Comparison of ENCODE assay signal across 1 cellular context in the genomic region with DNA sequence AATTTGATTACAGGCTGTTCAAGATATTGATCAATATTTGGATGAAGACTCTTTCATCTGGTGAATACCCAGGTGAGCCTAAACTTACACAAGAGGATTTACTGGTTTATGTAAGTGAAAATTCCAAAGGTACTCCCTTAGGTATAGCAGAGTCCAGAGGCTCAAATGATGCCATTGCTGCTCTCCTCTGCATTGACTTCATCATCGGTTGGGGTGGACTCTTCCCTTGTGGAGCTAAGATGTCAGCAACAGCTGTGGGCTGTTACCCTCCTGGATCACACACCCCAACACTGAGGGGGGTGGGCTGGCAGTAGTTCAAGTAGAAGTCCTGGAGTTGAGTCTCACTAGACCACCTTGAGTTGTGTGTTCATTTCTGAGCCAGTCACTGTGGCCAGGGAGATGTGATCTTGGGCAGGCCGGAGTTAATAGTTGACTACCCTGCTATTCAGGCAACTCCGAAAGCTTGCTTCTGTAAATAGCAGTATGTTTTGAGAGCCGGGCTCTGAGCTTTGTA.
TF ChIP-seq lines count a peak whose summit lies in the region.

No MANE protein-coding gene starts in this region.

TF ChIP-seq in HepG2, 621 proteins besides CTCF, POLR2A, EP300 and RAD21 (continued from another document):
- TF ChIP-seq FOXP4 (CRISPR knock-in tag; IDR thresholded peaks at IDR 0.05) (peak; percentile 67; the same call in 1 of the 2 replicates), NCOA2 (CRISPR knock-in tag; IDR thresholded peaks at IDR 0.05) (no peak), ZNF331 (CRISPR knock-in tag; IDR thresholded peaks at IDR 0.05) (peak; percentile 58; the same call in 1 of the 2 replicates), AGO1 (IDR thresholded peaks at IDR 0.05; ENCODE audit: low read depth, low read length, poor library complexity, severe bottlenecking) (no peak), ZNF484 (CRISPR knock-in tag; IDR thresholded peaks at IDR 0.05; ENCODE audit: borderline replicate concordance, low read depth) (no peak), TEAD3 (CRISPR knock-in tag; optimal IDR thresholded peaks at IDR 0.05; ENCODE audit: borderline replicate concordance) (peak; percentile 58), PITX1 (CRISPR knock-in tag; IDR thresholded peaks at IDR 0.05) (peak; percentile 72; the same call in 1 of the 2 replicates), HNRNPLL (IDR thresholded peaks at IDR 0.05; ENCODE audit: low read depth, low read length, poor library complexity, severe bottlenecking) (no peak), CEBPG (CRISPR knock-in tag; IDR thresholded peaks at IDR 0.05) (peak; percentile 22), CC2D1A (CRISPR knock-in tag; IDR thresholded peaks at IDR 0.05) (no peak), RCOR2 (CRISPR knock-in tag; IDR thresholded peaks at IDR 0.05) (peak; percentile 52; the same call in 1 of the 2 replicates), HDAC2 (CRISPR knock-in tag; IDR thresholded peaks at IDR 0.05) (peak; percentile 47; the same call in 1 of the 2 replicates), ZNF703 (CRISPR knock-in tag; IDR thresholded peaks at IDR 0.05; ENCODE audit: borderline replicate concordance) (no peak), ZNF652 (CRISPR knock-in tag; IDR thresholded peaks at IDR 0.05; ENCODE audit: borderline replicate concordance, low read depth) (peak; percentile 67), HNF1A (IDR thresholded peaks at IDR 0.05; ENCODE audit: low read depth) (peak; percentile 54), HNF1A (CRISPR knock-in tag; IDR thresholded peaks at IDR 0.05; ENCODE audit: borderline replicate concordance) (peak; percentile 82; the same call in 1 of the 2 replicates), THRA (CRISPR knock-in tag; IDR thresholded peaks at IDR 0.05; ENCODE audit: borderline replicate concordance) (no peak), RFXAP (CRISPR knock-in tag; IDR thresholded peaks at IDR 0.05; ENCODE audit: borderline replicate concordance) (no peak), PCBP2 (optimal IDR thresholded peaks at IDR 0.05; ENCODE audit: low read depth, low read length, poor library complexity, severe bottlenecking) (no peak), POGZ (CRISPR knock-in tag; IDR thresholded peaks at IDR 0.05) (peak; percentile 58; the same call in 1 of the 2 replicates), GATAD2A (CRISPR knock-in tag; IDR thresholded peaks at IDR 0.05) (peak; percentile 40; the same call in 1 of the 2 replicates), CBX1 (IDR thresholded peaks at IDR 0.05; ENCODE audit: low read depth) (no peak), ZEB1 (IDR thresholded peaks at IDR 0.05; ENCODE audit: insufficient replicate concordance, low read depth) (peak; percentile 91), ZMYM4 (CRISPR knock-in tag; IDR thresholded peaks at IDR 0.05) (peak; percentile 72), TBX2 (CRISPR knock-in tag; IDR thresholded peaks at IDR 0.05; ENCODE audit: borderline replicate concordance) (peak; percentile 47; the same call in 1 of the 2 replicates), FOXP1 (IDR thresholded peaks at IDR 0.05) (no peak), FOXP1 (CRISPR knock-in tag; IDR thresholded peaks at IDR 0.05) (peak; percentile 39; the same call in 1 of the 2 replicates), FOSL2 (CRISPR knock-in tag; IDR thresholded peaks at IDR 0.05) (peak; percentile 39), EHMT2 (IDR thresholded peaks at IDR 0.05; ENCODE audit: borderline replicate concordance, low read depth, low read length) (peak; percentile 89; the same call in 1 of the 2 replicates)
- TF ChIP-seq, protein P1, sequence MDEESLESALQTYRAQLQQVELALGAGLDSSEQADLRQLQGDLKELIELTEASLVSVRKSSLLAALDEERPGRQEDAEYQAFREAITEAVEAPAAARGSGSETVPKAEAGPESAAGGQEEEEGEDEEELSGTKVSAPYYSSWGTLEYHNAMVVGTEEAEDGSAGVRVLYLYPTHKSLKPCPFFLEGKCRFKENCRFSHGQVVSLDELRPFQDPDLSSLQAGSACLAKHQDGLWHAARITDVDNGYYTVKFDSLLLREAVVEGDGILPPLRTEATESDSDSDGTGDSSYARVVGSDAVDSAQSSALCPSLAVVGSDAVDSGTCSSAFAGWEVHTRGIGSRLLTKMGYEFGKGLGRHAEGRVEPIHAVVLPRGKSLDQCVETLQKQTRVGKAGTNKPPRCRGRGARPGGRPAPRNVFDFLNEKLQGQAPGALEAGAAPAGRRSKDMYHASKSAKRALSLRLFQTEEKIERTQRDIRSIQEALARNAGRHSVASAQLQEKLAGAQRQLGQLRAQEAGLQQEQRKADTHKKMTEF (CRISPR knock-in tag; IDR thresholded peaks at IDR 0.05): 0 out of 2 replicates have a peak, but pooled peaks have one; percentile 40
- TF ChIP-seq, protein P2, sequence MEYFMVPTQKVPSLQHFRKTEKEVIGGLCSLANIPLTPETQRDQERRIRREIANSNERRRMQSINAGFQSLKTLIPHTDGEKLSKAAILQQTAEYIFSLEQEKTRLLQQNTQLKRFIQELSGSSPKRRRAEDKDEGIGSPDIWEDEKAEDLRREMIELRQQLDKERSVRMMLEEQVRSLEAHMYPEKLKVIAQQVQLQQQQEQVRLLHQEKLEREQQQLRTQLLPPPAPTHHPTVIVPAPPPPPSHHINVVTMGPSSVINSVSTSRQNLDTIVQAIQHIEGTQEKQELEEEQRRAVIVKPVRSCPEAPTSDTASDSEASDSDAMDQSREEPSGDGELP (IDR thresholded peaks at IDR 0.05; ENCODE audit: borderline replicate concordance, low read depth): peak; percentile 41; the same call in 1 of the 2 replicates
- TF ChIP-seq, protein P3, sequence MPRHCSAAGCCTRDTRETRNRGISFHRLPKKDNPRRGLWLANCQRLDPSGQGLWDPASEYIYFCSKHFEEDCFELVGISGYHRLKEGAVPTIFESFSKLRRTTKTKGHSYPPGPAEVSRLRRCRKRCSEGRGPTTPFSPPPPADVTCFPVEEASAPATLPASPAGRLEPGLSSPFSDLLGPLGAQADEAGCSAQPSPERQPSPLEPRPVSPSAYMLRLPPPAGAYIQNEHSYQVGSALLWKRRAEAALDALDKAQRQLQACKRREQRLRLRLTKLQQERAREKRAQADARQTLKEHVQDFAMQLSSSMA (CRISPR knock-in tag; IDR thresholded peaks at IDR 0.05): no peak
- TF ChIP-seq, protein P4, sequence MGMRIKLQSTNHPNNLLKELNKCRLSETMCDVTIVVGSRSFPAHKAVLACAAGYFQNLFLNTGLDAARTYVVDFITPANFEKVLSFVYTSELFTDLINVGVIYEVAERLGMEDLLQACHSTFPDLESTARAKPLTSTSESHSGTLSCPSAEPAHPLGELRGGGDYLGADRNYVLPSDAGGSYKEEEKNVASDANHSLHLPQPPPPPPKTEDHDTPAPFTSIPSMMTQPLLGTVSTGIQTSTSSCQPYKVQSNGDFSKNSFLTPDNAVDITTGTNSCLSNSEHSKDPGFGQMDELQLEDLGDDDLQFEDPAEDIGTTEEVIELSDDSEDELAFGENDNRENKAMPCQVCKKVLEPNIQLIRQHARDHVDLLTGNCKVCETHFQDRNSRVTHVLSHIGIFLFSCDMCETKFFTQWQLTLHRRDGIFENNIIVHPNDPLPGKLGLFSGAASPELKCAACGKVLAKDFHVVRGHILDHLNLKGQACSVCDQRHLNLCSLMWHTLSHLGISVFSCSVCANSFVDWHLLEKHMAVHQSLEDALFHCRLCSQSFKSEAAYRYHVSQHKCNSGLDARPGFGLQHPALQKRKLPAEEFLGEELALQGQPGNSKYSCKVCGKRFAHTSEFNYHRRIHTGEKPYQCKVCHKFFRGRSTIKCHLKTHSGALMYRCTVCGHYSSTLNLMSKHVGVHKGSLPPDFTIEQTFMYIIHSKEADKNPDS (CRISPR knock-in tag; IDR thresholded peaks at IDR 0.05): 0 out of 2 replicates have a peak, but pooled peaks have one; percentile 46
- TF ChIP-seq, protein P5, sequence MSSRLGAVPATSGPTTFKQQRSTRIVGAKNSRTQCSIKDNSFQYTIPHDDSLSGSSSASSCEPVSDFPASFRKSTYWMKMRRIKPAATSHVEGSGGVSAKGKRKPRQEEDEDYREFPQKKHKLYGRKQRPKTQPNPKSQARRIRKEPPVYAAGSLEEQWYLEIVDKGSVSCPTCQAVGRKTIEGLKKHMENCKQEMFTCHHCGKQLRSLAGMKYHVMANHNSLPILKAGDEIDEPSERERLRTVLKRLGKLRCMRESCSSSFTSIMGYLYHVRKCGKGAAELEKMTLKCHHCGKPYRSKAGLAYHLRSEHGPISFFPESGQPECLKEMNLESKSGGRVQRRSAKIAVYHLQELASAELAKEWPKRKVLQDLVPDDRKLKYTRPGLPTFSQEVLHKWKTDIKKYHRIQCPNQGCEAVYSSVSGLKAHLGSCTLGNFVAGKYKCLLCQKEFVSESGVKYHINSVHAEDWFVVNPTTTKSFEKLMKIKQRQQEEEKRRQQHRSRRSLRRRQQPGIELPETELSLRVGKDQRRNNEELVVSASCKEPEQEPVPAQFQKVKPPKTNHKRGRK (CRISPR knock-in tag; IDR thresholded peaks at IDR 0.05): no peak
